In genomic region chr17:79008666-79009387, GRCh38 we compare ENCODE assay signal across 8 cellular contexts. TPM values are rescaled to one million over a fixed set of nuclear protein-coding genes. Genes with fewer than 3 reads are reported as not detected.
DNase-seq lines count a peak whose midpoint lies in the region; ATAC-seq and TF ChIP-seq lines count a peak whose summit lies in the region.

No MANE protein-coding gene starts in this region.

- H3K4me1 ChIP-seq in ES-I3 (ENCODE audit: insufficient read depth, low read length) = no peaks in the 10 kb centered on the region
- H3K4me1 ChIP-seq in Peyer's patch = peaks cover 10 to 49% (median 17%) of the 10 kb centered on the region in 4 donors
- peaks cover 29% of the 10 kb centered on the region for H3K4me1 ChIP-seq in parathyroid adenoma

- no peak for TF ChIP-seq POLR2A in Peyer's patch (IDR thresholded peaks at IDR 0.05)

- no peak for ATAC-seq in GM18858 (IDR thresholded peaks at IDR 0.05; ENCODE audit: unreplicated experiment)
- no peak for ATAC-seq in HG02970 (IDR thresholded peaks at IDR 0.05; ENCODE audit: low FRiP score, unreplicated experiment)

- H3K4me3 ChIP-seq in Peyer's patch = peak overlapping the region; percentile 72 to 100 (median 98)
- peak overlapping the region; percentile 63 for H3K4me3 ChIP-seq in fibroblast of mammary gland (ENCODE audit: control insufficient read depth, low read depth, low read length)
- H3K4me3 ChIP-seq in parathyroid adenoma (ENCODE audit: low read depth, low read length) = peak overlapping the region; percentile 74

- H3K36me3 ChIP-seq in ES-I3 (ENCODE audit: insufficient read depth, low read length) (no peaks in the 10 kb centered on the region), Peyer's patch (no peaks in the 10 kb centered on the region), parathyroid adenoma (ENCODE audit: control insufficient read depth, insufficient read depth, low read length) (no peaks in the 10 kb centered on the region)

- no peaks in the 10 kb centered on the region for H3K27me3 ChIP-seq in Peyer's patch
- no peaks in the 10 kb centered on the region for H3K27me3 ChIP-seq in parathyroid adenoma (ENCODE audit: control insufficient read depth, insufficient read depth, low read length)

- TF ChIP-seq CTCF in Peyer's patch (IDR thresholded peaks at IDR 0.05) = no peak
- TF ChIP-seq CTCF in fibroblast of mammary gland (conservative IDR thresholded peaks at IDR 0.05; ENCODE audit: control insufficient read depth, insufficient read depth, low read depth, low read length) = no peak
- no peak for TF ChIP-seq CTCF in parathyroid adenoma (IDR thresholded peaks at IDR 0.05)
- no peak for TF ChIP-seq CTCF in GM10266 (IDR thresholded peaks at IDR 0.05; ENCODE audit: control insufficient read depth, insufficient read depth, low read depth, missing control alignments)

- peak overlapping the region; percentile 86 to 99 (median 92) for H3K27ac ChIP-seq in Peyer's patch
- peak overlapping the region; percentile 49 for H3K27ac ChIP-seq in parathyroid adenoma

- H3K9me3 ChIP-seq in ES-I3 (ENCODE audit: control insufficient read depth, insufficient read depth, low read length) = peaks cover 6% of the 10 kb centered on the region
- H3K9me3 ChIP-seq in Peyer's patch = no peaks in the 10 kb centered on the region
- H3K9me3 ChIP-seq in parathyroid adenoma (ENCODE audit: control insufficient read depth, low read length) = no peaks in the 10 kb centered on the region

- peak overlapping the region; percentile 84 for H3K4me2 ChIP-seq in parathyroid adenoma (ENCODE audit: low read length)

- DNase-seq in Peyer's patch = peak in 1 of 3 donors; percentile 41
- no peak for DNase-seq in fibroblast of mammary gland (ENCODE audit: low read depth)
- DNase-seq in amygdala (lab: John Stamatoyannopoulos, UW) = no peak
- no peak for DNase-seq in GM10266 (ENCODE audit: extremely low spot score)

- H3K79me2 ChIP-seq in parathyroid adenoma = peaks cover 45% of the 10 kb centered on the region

- H3K9ac ChIP-seq in ES-I3 (ENCODE audit: low read depth, low read length) = peak overlapping the region; percentile 92
- H3K9ac ChIP-seq in parathyroid adenoma = no peak overlapping the region

- H2AFZ ChIP-seq in parathyroid adenoma = no peak overlapping the region

RNA-seq across cellular contexts. Expression of gene CANT1, which starts 0.7 kb away (rescaled TPM):
- total RNA-seq in Peyer's patch = 100 to 1,000 TPM in 1 of 4 donors, 10 to 100 TPM in 3; 56.9 to 125 (median 80.0) TPM

RNA-seq across cellular contexts. Expression of gene C1QTNF1, which starts 15.1 kb away (rescaled TPM):
- total RNA-seq in Peyer's patch = 10 to 100 TPM in 3 of 4 donors, 1 to 10 TPM in 1; 6.3 to 20.6 (median 14.3) TPM

RNA-seq across cellular contexts. Expression of gene LGALS3BP, which starts 29.1 kb away (rescaled TPM):
- total RNA-seq in Peyer's patch = 1,000 to 10,000 TPM in 3 of 4 donors, 100 to 1,000 TPM in 1; 202 to 2,181 (median 1,427) TPM
